16 cellular contexts compared by ENCODE assay signal in genomic region chr3:38562467-38562925, GRCh38.
A peak's percentile ranks its signal among the peaks of the same experiment; 100 is the strongest.
DNase-seq lines count a peak whose midpoint lies in the region; ATAC-seq and TF ChIP-seq lines count a peak whose summit lies in the region.
"Had no signal": no experiment of that assay in that cellular context is flagged by ENCODE, and none has a peak within 500 bp of the region (broad histone marks: within the 10 kb centered on the region; RNA-seq: fewer than 3 reads in every experiment).

No MANE protein-coding gene starts in this region.

- H3K9ac ChIP-seq in neuronal stem cell (ENCODE audit: low read depth, low read length, poor library complexity), result no peak overlapping the region
- no peak overlapping the region for H3K9ac ChIP-seq in neural progenitor cell
- H3K9ac ChIP-seq: BLaER1 had no signal

- peak overlapping the region; percentile 50 for H2AK5ac ChIP-seq in neuronal stem cell (ENCODE audit: low read depth, low read length)

- no peaks in the 10 kb centered on the region for H3K9me3 Mint-ChIP-seq in neural progenitor cell
- H3K9me3 Mint-ChIP-seq: CD8-positive, alpha-beta memory T cell had no signal

- H2BK120ac ChIP-seq in neuronal stem cell (ENCODE audit: low read depth, low read length), result no peak overlapping the region

- peaks cover 2% of the 10 kb centered on the region for H3K36me3 Mint-ChIP-seq in neural progenitor cell
- H3K36me3 Mint-ChIP-seq: CD8-positive, alpha-beta memory T cell had no signal

- no peaks in the 10 kb centered on the region for H3K27me3 ChIP-seq in heart left ventricle
- peaks cover 0 to 15% (median 0%) of the 10 kb centered on the region in 3 experiments for H3K27me3 ChIP-seq in neuronal stem cell (ENCODE audit: control insufficient read depth in 3 of 3, insufficient read depth in 3 of 3, low read depth in 1 of 3, low read length in 3 of 3)
- no peaks in the 10 kb centered on the region for H3K27me3 ChIP-seq in upper lobe of right lung
- no peaks in the 10 kb centered on the region for H3K27me3 ChIP-seq in neural progenitor cell
- no peaks in the 10 kb centered on the region for H3K27me3 ChIP-seq in prostate gland (replicated peaks; ENCODE audit: insufficient read depth)
- H3K27me3 ChIP-seq: BLaER1 had no signal

- H3K9me3 ChIP-seq in heart left ventricle (no peaks in the 10 kb centered on the region), neuronal stem cell (replicated peaks in 1 of 2; ENCODE audit: control insufficient read depth in 2 of 2, insufficient read depth in 1 of 2, low read depth in 1 of 2, low read length in 2 of 2) (peaks cover 0 to 3% of the 10 kb centered on the region in 2 donors), upper lobe of right lung (no peaks in the 10 kb centered on the region), neural progenitor cell (ENCODE audit: low read depth) (no peaks in the 10 kb centered on the region), prostate gland (no peaks in the 10 kb centered on the region)
- H3K9me3 ChIP-seq: BLaER1, Caco-2, HAP-1 had no signal

- no peak overlapping the region for H2BK12ac ChIP-seq in neuronal stem cell (ENCODE audit: low read length)

- no peaks in the 10 kb centered on the region for H3K79me2 ChIP-seq in neural progenitor cell (ENCODE audit: low read depth)

- no peak for TF ChIP-seq POLR2A in heart left ventricle (IDR thresholded peaks at IDR 0.05)
- TF ChIP-seq POLR2A in prostate gland (IDR thresholded peaks at IDR 0.05), result no peak

- TF ChIP-seq CTCF in heart left ventricle (IDR thresholded peaks at IDR 0.05) (no peak), upper lobe of right lung (IDR thresholded peaks at IDR 0.05) (no peak), neural progenitor cell (IDR thresholded peaks at IDR 0.05) (no peak), prostate gland (IDR thresholded peaks at IDR 0.05) (no peak)

- DNase-seq in activated CD4-positive, CD25-positive, alpha-beta regulatory T cell treated with anti-CD3 and anti-CD28 coated beads, Interleukin-2, amount 50 U/mL, for 72 hours, result peak; percentile 21
- no peak for DNase-seq in activated CD4-positive, CD25-positive, alpha-beta regulatory T cell (lab: John Stamatoyannopoulos, UW)
- DNase-seq in Right ventricle myocardium inferior (ENCODE audit: missing footprints) (peak; percentile 50), heart left ventricle (no peak), neuronal stem cell (ENCODE audit: low spot score) (no peak), upper lobe of right lung (peak; percentile 43), neural progenitor cell (ENCODE audit: low spot score) (no peak), prostate gland (ENCODE audit: low spot score) (no peak)
- DNase-seq: AML-193, Caco-2, DND-41, GDM1 had no signal

- no peak overlapping the region for H2BK5ac ChIP-seq in neuronal stem cell (ENCODE audit: low read length)

- H3K4me1 Mint-ChIP-seq in neural progenitor cell, result no peaks in the 10 kb centered on the region
- H3K4me1 Mint-ChIP-seq: CD8-positive, alpha-beta memory T cell had no signal

- H3K36me3 ChIP-seq in heart left ventricle, result peaks cover 0 to 91% (median 11%) of the 10 kb centered on the region in 9 donors
- H3K36me3 ChIP-seq in neuronal stem cell (replicated peaks in 1 of 2; ENCODE audit: control insufficient read depth in 2 of 2, insufficient read depth in 2 of 2, low read length in 2 of 2), result no peaks in the 10 kb centered on the region
- H3K36me3 ChIP-seq in upper lobe of right lung, result no peaks in the 10 kb centered on the region
- no peaks in the 10 kb centered on the region for H3K36me3 ChIP-seq in neural progenitor cell
- no peaks in the 10 kb centered on the region for H3K36me3 ChIP-seq in prostate gland
- H3K36me3 ChIP-seq: BLaER1, HAP-1 had no signal

- no peak for ATAC-seq in Right ventricle myocardium inferior
- ATAC-seq in heart left ventricle, result no peak
- ATAC-seq in upper lobe of right lung, result no peak

- peaks cover 8% of the 10 kb centered on the region for H3K27me3 Mint-ChIP-seq in neural progenitor cell (ENCODE audit: insufficient read depth, low read depth)

- H3K18ac ChIP-seq in neuronal stem cell (ENCODE audit: low read length), result peak overlapping the region; percentile 57

- H3K23ac ChIP-seq in neuronal stem cell (ENCODE audit: low read depth, low read length, poor library complexity), result no peak overlapping the region

- H3F3A ChIP-seq in neural progenitor cell (ENCODE audit: low read depth), result no peaks in the 10 kb centered on the region

- H2AFZ ChIP-seq in neuronal stem cell (ENCODE audit: low read length) (no peak overlapping the region), neural progenitor cell (replicated peaks) (no peak overlapping the region)

- H3K27ac Mint-ChIP-seq in neural progenitor cell, result no peak overlapping the region

- H3K14ac ChIP-seq in neuronal stem cell (ENCODE audit: low read length), result no peak overlapping the region

- 95 to 99% (median 98%) methylated on average over 7 of the region's 7 CpGs for WGBS in heart left ventricle, 4 donors
- no CpG with 5 or more reads among the region's 7 CpGs for WGBS in neuronal stem cell (ENCODE audit: extremely low coverage in 2 of 2, insufficient read length in 2 of 2, insufficient replicate concordance in 1 of 2), 2 donors
- 97% methylated on average over 6 of the region's 7 CpGs for WGBS in prostate gland

- H4K8ac ChIP-seq in neuronal stem cell (ENCODE audit: low read depth, low read length), result no peak overlapping the region

- no peak overlapping the region for H3K4me2 ChIP-seq in neuronal stem cell (ENCODE audit: insufficient read depth, low read length, poor library complexity, severe bottlenecking)
- H3K4me2 ChIP-seq in neural progenitor cell, result no peak overlapping the region
- H3K4me2 ChIP-seq: BLaER1 had no signal

- no peaks in the 10 kb centered on the region for H4K20me1 ChIP-seq in neural progenitor cell (ENCODE audit: low read depth)
- H4K20me1 ChIP-seq: BLaER1 had no signal

- no peak overlapping the region for H3K4ac ChIP-seq in neuronal stem cell (ENCODE audit: low read length)

- H3K27ac ChIP-seq in heart left ventricle (peak overlapping the region in 3 of 12 donors; percentile 11 to 15 (median 14)), neuronal stem cell (replicated peaks; ENCODE audit: low read length) (no peak overlapping the region), upper lobe of right lung (no peak overlapping the region), neural progenitor cell (no peak overlapping the region), prostate gland (no peak overlapping the region)
- H3K27ac ChIP-seq: 22Rv1, BLaER1 had no signal

- peak overlapping the region; percentile 60 for H4K91ac ChIP-seq in neuronal stem cell (ENCODE audit: low read depth, low read length, poor library complexity)

- H3K79me1 ChIP-seq in neuronal stem cell (ENCODE audit: low read depth, low read length), result no peaks in the 10 kb centered on the region

- H3K4me1 ChIP-seq in heart left ventricle, result peaks cover 0 to 8% (median 0%) of the 10 kb centered on the region in 12 donors
- no peaks in the 10 kb centered on the region for H3K4me1 ChIP-seq in neuronal stem cell (ENCODE audit: control insufficient read depth in 2 of 2, insufficient read depth in 1 of 2, low read depth in 1 of 2, low read length in 2 of 2)
- no peaks in the 10 kb centered on the region for H3K4me1 ChIP-seq in upper lobe of right lung
- no peaks in the 10 kb centered on the region for H3K4me1 ChIP-seq in neural progenitor cell
- no peaks in the 10 kb centered on the region for H3K4me1 ChIP-seq in prostate gland (replicated peaks)
- H3K4me1 ChIP-seq: Caco-2, HAP-1 had no signal

- H2BK15ac ChIP-seq in neuronal stem cell (ENCODE audit: low read length), result no peak overlapping the region

- H3K4me3 ChIP-seq in heart left ventricle (no peak overlapping the region), neuronal stem cell (ENCODE audit: low read length in 2 of 2) (no peak overlapping the region), upper lobe of right lung (no peak overlapping the region), neural progenitor cell (no peak overlapping the region), prostate gland (no peak overlapping the region)
- H3K4me3 ChIP-seq: BLaER1, HAP-1 had no signal

- H3K4me3 Mint-ChIP-seq in neural progenitor cell, result no peak overlapping the region
- H3K4me3 Mint-ChIP-seq: CD8-positive, alpha-beta memory T cell had no signal

- intact Hi-C loops in Right ventricle myocardium inferior (cut with DNase I), result no loop called here
- intact Hi-C loops in heart left ventricle (cut with DNase I), result no loop called here
- intact Hi-C loops in upper lobe of right lung (cut with DNase I), result no loop called here
- intact Hi-C loops in prostate gland (cut with DNase I), result no loop called here

Comparison
In these comparisons a context has a peak if more than half of its experiments do, and no peak if none do; other contexts are left out.
1. DNase-seq: peak in activated CD4-positive, CD25-positive, alpha-beta regulatory T cell treated with anti-CD3 and anti-CD28 coated beads, Interleukin-2, amount 50 U/mL, for 72 hours (single experiment), Right ventricle myocardium inferior (single experiment) and upper lobe of right lung (single experiment); none in activated CD4-positive, CD25-positive, alpha-beta regulatory T cell (0 of 4), heart left ventricle (0 of 5), neuronal stem cell (single experiment), neural progenitor cell (single experiment) and prostate gland (single experiment).